ENCODE assay signal across 16 cellular contexts in the genomic region with DNA sequence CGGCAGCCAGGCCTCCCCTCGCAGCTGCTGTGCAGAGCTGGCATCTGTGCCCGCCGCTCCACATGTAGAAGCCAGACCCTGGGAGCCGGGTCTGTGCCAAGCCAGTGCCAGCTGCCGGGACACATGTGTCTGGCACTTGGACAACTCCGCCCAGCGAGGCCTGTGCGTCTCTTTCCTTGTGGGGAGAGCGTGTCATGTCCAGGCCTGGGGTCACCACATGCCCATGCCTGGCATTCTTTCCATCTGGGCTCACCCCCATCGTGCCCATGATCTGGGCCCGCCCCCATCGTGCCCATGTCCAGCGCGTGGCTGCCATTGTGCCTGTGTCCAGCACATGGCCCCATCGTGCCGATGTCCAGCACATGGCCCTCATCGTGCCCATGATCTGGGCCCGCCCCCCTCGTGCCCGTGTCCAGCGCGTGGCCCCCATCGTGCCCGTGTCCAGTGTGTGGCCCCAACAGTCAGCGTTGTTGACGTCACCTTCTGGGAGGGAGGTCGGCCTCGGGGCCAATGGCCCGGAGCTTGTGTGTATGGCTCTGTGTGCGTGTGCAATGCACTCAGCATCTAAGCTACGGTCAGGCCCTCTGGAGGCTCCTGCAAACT. TPM values are rescaled to one million over a fixed set of nuclear protein-coding genes. Genes with fewer than 3 reads are reported as not detected.
A peak's percentile ranks its signal among the peaks of the same experiment; 100 is the strongest.
DNase-seq lines count a peak whose midpoint lies in the region; ATAC-seq and TF ChIP-seq lines count a peak whose summit lies in the region.
"Had no signal": no experiment of that assay in that cellular context is flagged by ENCODE, and none has a peak within 500 bp of the region (broad histone marks: within the 10 kb centered on the region; RNA-seq: fewer than 3 reads in every experiment).

No MANE protein-coding gene starts in this region.

- H3K27ac ChIP-seq in uterus: no peak overlapping the region
- H3K27ac ChIP-seq: BLaER1 treated with 17β-estradiol and CSF1 and Interleukin-3, amounts not matched to agents 10 nM and 100 nM had no signal

- H3K27ac Mint-ChIP-seq in brain: peak overlapping the region in 3 of 5 experiments; percentile 25 to 92 (median 62)
- H3K27ac Mint-ChIP-seq in activated CD4-positive, alpha-beta T cell treated with anti-CD3 and anti-CD28 coated beads, Interleukin-2, amount 10 ng/mL, durations not matched to agents 7 days and 5 days: no peak overlapping the region
- H3K27ac Mint-ChIP-seq: CD4-positive, alpha-beta T cell had no signal

- ATAC-seq in sciatic nerve (peak; percentile 30), GM19395 (IDR thresholded peaks at IDR 0.05; ENCODE audit: unreplicated experiment) (no peak)

- H3K27me3 Mint-ChIP-seq in brain: peaks cover 10% of the 10 kb centered on the region
- H3K27me3 Mint-ChIP-seq in activated CD4-positive, alpha-beta T cell treated with anti-CD3 and anti-CD28 coated beads, Interleukin-2, amount 10 ng/mL, durations not matched to agents 7 days and 5 days: no peaks in the 10 kb centered on the region
- H3K27me3 Mint-ChIP-seq: CD4-positive, alpha-beta T cell had no signal

- CTCF ChIA-PET in activated CD4-positive, alpha-beta T cell treated with anti-CD3 and anti-CD28 coated beads, Interleukin-2, amount 10 ng/mL, durations not matched to agents 7 days and 5 days (lab: Charles Lee): no interaction called here

- no peak overlapping the region for H3K4me3 Mint-ChIP-seq in brain
- H3K4me3 Mint-ChIP-seq in activated CD4-positive, alpha-beta T cell treated with anti-CD3 and anti-CD28 coated beads, Interleukin-2, amount 10 ng/mL, durations not matched to agents 7 days and 5 days: no peak overlapping the region
- H3K4me3 Mint-ChIP-seq: CD4-positive, alpha-beta T cell had no signal

- no peaks in the 10 kb centered on the region for H3K36me3 ChIP-seq in uterus
- H3K36me3 ChIP-seq: BLaER1 treated with 17β-estradiol and CSF1 and Interleukin-3, amounts not matched to agents 10 nM and 100 nM; HAP-1 had no signal

- TF ChIP-seq POLR2A in uterus (IDR thresholded peaks at IDR 0.05): no peak

- no peaks in the 10 kb centered on the region for H3K36me3 Mint-ChIP-seq in brain
- H3K36me3 Mint-ChIP-seq in activated CD4-positive, alpha-beta T cell treated with anti-CD3 and anti-CD28 coated beads, Interleukin-2, amount 10 ng/mL, durations not matched to agents 7 days and 5 days (ENCODE audit: low read depth): peaks cover 2% of the 10 kb centered on the region

- intact Hi-C loops in sciatic nerve (cut with DNase I) (no loop called here), uterus (cut with DNase I; ENCODE audit: low total_unique reads) (no loop called here), posterior vena cava (cut with DNase I) (no loop called here)

- POLR2A ChIA-PET in activated CD4-positive, alpha-beta T cell treated with anti-CD3 and anti-CD28 coated beads, Interleukin-2, amount 10 ng/mL, durations not matched to agents 7 days and 5 days (lab: Charles Lee): no interaction called here

- no peaks in the 10 kb centered on the region for H3K27me3 ChIP-seq in uterus
- H3K27me3 ChIP-seq: BLaER1 treated with 17β-estradiol and CSF1 and Interleukin-3, amounts not matched to agents 10 nM and 100 nM had no signal

- no peaks in the 10 kb centered on the region for H3K9me3 ChIP-seq in uterus
- H3K9me3 ChIP-seq: HAP-1 had no signal

- peaks cover 25% of the 10 kb centered on the region for H3K4me1 Mint-ChIP-seq in brain
- H3K4me1 Mint-ChIP-seq in activated CD4-positive, alpha-beta T cell treated with anti-CD3 and anti-CD28 coated beads, Interleukin-2, amount 10 ng/mL, durations not matched to agents 7 days and 5 days: peaks cover 4% of the 10 kb centered on the region

- no peak overlapping the region for H3K4me3 ChIP-seq in uterus
- H3K4me3 ChIP-seq: BLaER1 treated with 17β-estradiol and CSF1 and Interleukin-3, amounts not matched to agents 10 nM and 100 nM; HAP-1 had no signal

- DNase-seq in DMS 273 treated with DMSO at 0.1 percent for 48 hours (lab: John Stamatoyannopoulos, UW) (peak; percentile 54), NCI-H1694 treated with DMSO at 0.1 percent for 48 hours (lab: John Stamatoyannopoulos, UW) (peak; percentile 58), sciatic nerve (ENCODE audit: low spot score) (no peak), uterus (no peak), posterior vena cava (ENCODE audit: low spot score) (no peak)
- DNase-seq in activated CD4-positive, alpha-beta T cell treated with anti-CD3 and anti-CD28 coated beads, Interleukin-2, amount 10 ng/mL, durations not matched to agents 7 days and 5 days: no peak
- DNase-seq: ACHN; Calu3; CD4-positive, alpha-beta T cell; DMS153; DMS79 treated with DMSO at 0.1 percent for 48 hours; EL had no signal

- H3K9me3 Mint-ChIP-seq in brain: peaks cover 0 to 14% (median 0%) of the 10 kb centered on the region in 5 experiments
- peaks cover 12% of the 10 kb centered on the region for H3K9me3 Mint-ChIP-seq in activated CD4-positive, alpha-beta T cell treated with anti-CD3 and anti-CD28 coated beads, Interleukin-2, amount 10 ng/mL, durations not matched to agents 7 days and 5 days
- H3K9me3 Mint-ChIP-seq: CD4-positive, alpha-beta T cell had no signal

- TF ChIP-seq CTCF in brain (conservative IDR thresholded peaks at IDR 0.05): no peak
- TF ChIP-seq CTCF in uterus (IDR thresholded peaks at IDR 0.05): no peak

- no peaks in the 10 kb centered on the region for H3K4me1 ChIP-seq in uterus
- H3K4me1 ChIP-seq: HAP-1 had no signal

RNA-seq across cellular contexts. Expression of a gene that starts 13.3 kb away (rescaled TPM):
- polyA plus RNA-seq in brain (ENCODE audit: insufficient read depth, low read depth, low replicate concordance): 38.0 TPM
- total RNA-seq in sciatic nerve: 41.1 TPM
- 10 to 100 TPM in 3 of 4 donors, 1 to 10 TPM in 1; 7.4 to 39.0 (median 18.2) TPM for total RNA-seq in uterus
- total RNA-seq in posterior vena cava: 10 to 100 TPM; 19.1 to 21.4 TPM
- total RNA-seq in activated CD4-positive, alpha-beta T cell treated with anti-CD3 and anti-CD28 coated beads, Interleukin-2, amount 10 ng/mL, durations not matched to agents 7 days and 5 days: 10 to 100 TPM; 57.3 to 62.0 TPM

Comparison
In these comparisons a context has a peak if more than half of its experiments do, and no peak if none do; other contexts are left out.
1. DNase-seq: peak in DMS 273 treated with DMSO at 0.1 percent for 48 hours (single experiment) and NCI-H1694 treated with DMSO at 0.1 percent for 48 hours (single experiment); none in sciatic nerve (single experiment), uterus (0 of 2), posterior vena cava (single experiment) and activated CD4-positive, alpha-beta T cell treated with anti-CD3 and anti-CD28 coated beads, Interleukin-2, amount 10 ng/mL, durations not matched to agents 7 days and 5 days (single experiment).